ENCODE assay signal across 9 cellular contexts in the genomic region with DNA sequence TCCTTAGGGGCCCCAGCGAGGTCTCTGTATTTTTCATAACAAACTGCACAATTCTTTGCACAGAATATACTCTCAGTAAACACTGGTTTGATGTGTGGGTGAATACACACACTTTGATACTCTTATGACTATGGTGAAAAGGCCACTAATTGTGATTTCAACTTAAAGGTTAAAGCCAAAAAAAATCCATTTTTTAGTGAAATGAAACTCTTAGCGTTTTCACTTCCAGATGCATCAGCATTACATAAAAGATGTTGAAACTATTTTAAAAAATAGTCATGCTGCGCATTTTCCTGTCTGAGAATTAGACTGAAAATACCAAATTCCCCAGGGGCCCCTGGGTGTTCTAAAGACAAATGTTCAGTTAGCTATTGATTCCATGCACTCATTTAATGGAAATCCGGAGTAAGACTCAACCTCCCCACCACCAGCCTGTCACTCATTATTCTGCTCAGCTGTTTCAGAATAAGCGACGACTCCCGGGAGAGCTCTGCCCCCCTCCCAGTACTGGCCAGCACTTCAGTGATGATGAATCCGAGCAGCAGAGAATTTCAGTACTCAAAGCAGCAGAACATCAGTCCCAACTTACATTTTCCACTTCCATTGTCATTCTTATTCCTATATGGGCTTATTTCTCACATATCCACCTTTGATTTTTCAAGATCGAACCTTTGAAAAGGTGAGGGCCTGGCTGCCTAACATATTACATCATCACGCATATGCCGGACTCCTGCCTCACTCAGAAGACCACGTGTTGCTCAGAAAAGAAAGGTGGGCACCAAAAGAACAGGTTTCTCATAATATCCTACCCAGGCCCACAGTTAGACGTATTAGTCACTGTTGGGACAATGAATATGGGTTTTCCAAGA.
A peak's percentile ranks its signal among the peaks of the same experiment; 100 is the strongest.
DNase-seq lines count a peak whose midpoint lies in the region; ATAC-seq and TF ChIP-seq lines count a peak whose summit lies in the region.
"Had no signal": no experiment of that assay in that cellular context is flagged by ENCODE, and none has a peak within 500 bp of the region (broad histone marks: within the 10 kb centered on the region; RNA-seq: fewer than 3 reads in every experiment).

No MANE protein-coding gene starts in this region.

- H3K4me3 Mint-ChIP-seq in activated T-cell treated with anti-CD3 and anti-CD28 coated beads, Interleukin-2, amount 50 U/mL, for 24 hours, result peak overlapping the region; percentile 3
- H3K4me3 Mint-ChIP-seq in T-helper 2 cell treated with Interferon-gamma antibody and Interleukin-4, amounts not matched to agents 5 μg/mL and 100 μg/mL, for 36 hours, result no peak overlapping the region

- no peaks in the 10 kb centered on the region for H3K9me2 ChIP-seq in PC-3 (replicated peaks; ENCODE audit: low read length)

- intact Hi-C loops in PC-3 (cut with micrococcal nuclease), result no loop called here

- peaks cover 21% of the 10 kb centered on the region for H3K4me1 Mint-ChIP-seq in activated T-cell treated with anti-CD3 and anti-CD28 coated beads, Interleukin-2, amount 50 U/mL, for 24 hours (ENCODE audit: low read depth)
- H3K4me1 Mint-ChIP-seq in T-helper 2 cell treated with Interferon-gamma antibody and Interleukin-4, amounts not matched to agents 5 μg/mL and 100 μg/mL, for 36 hours (ENCODE audit: low read depth), result peaks cover 19% of the 10 kb centered on the region

- H3K4me3 ChIP-seq in PC-3 (ENCODE audit: low read length), result no peak overlapping the region
- no peak overlapping the region for H3K4me3 ChIP-seq in foreskin fibroblast (ENCODE audit: low read depth in 1 of 2, low read length in 2 of 2)

- H3K9me3 ChIP-seq in PC-3 (ENCODE audit: low read length), result no peaks in the 10 kb centered on the region

- no peaks in the 10 kb centered on the region for H3K36me3 ChIP-seq in PC-3 (ENCODE audit: low read depth, low read length)

- BruUV-seq in PC-3 (replicated peaks; lab: Mats Ljungman, UMichigan), result no TSS peak

- peak overlapping the region; percentile 85 for H3K27ac Mint-ChIP-seq in activated T-cell treated with anti-CD3 and anti-CD28 coated beads, Interleukin-2, amount 50 U/mL, for 24 hours
- H3K27ac Mint-ChIP-seq in T-helper 2 cell treated with Interferon-gamma antibody and Interleukin-4, amounts not matched to agents 5 μg/mL and 100 μg/mL, for 36 hours, result no peak overlapping the region

- peaks cover 17% of the 10 kb centered on the region for H3K36me3 Mint-ChIP-seq in activated T-cell treated with anti-CD3 and anti-CD28 coated beads, Interleukin-2, amount 50 U/mL, for 24 hours (ENCODE audit: low read depth)
- H3K36me3 Mint-ChIP-seq in T-helper 2 cell treated with Interferon-gamma antibody and Interleukin-4, amounts not matched to agents 5 μg/mL and 100 μg/mL, for 36 hours (ENCODE audit: low read depth), result peaks cover 17% of the 10 kb centered on the region

- H3F3A ChIP-seq in PC-3 (ENCODE audit: low read length, unreplicated experiment), result no peaks in the 10 kb centered on the region

- peak overlapping the region; percentile 1 for H3K27ac ChIP-seq in substantia nigra (ENCODE audit: low read depth, low read length, poor library complexity, severe bottlenecking)
- H3K27ac ChIP-seq in PC-3 (ENCODE audit: low read length), result no peak overlapping the region

- POLR2A ChIA-PET in PC-3 (lab: Charles Lee; ENCODE audit: unreplicated experiment), result no interaction called here

- DNase-seq in activated T-cell treated with anti-CD3 and anti-CD28 coated beads, Interleukin-2, amount 50 U/mL, for 24 hours, result peak; percentile 58
- no peak for DNase-seq in activated T-cell treated with anti-CD3 and anti-CD28 coated beads, Interleukin-2, amount 50 U/mL, for 1 hour
- peak; percentile 41 for DNase-seq in T-helper 2 cell treated with Interferon-gamma antibody and Interleukin-4, amounts not matched to agents 5 μg/mL and 100 μg/mL, for 36 hours (ENCODE audit: low spot score)
- DNase-seq in substantia nigra (lab: John Stamatoyannopoulos, UW), result peak in 7 of 49 donors; percentile 6 to 15 (median 7)
- no peak for DNase-seq in D341Med (ENCODE audit: low spot score)
- DNase-seq in PC-3, result no peak
- DNase-seq in foreskin fibroblast, result no peak
- DNase-seq: NCI-H1436 treated with DMSO at 0.1 percent for 48 hours had no signal

- H3K9ac ChIP-seq in PC-3 (ENCODE audit: low read length), result no peak overlapping the region

- no peaks in the 10 kb centered on the region for H3K27me3 Mint-ChIP-seq in activated T-cell treated with anti-CD3 and anti-CD28 coated beads, Interleukin-2, amount 50 U/mL, for 24 hours
- H3K27me3 Mint-ChIP-seq in T-helper 2 cell treated with Interferon-gamma antibody and Interleukin-4, amounts not matched to agents 5 μg/mL and 100 μg/mL, for 36 hours (ENCODE audit: low read depth), result no peaks in the 10 kb centered on the region

- TF ChIP-seq CTCF in PC-3 (conservative IDR thresholded peaks at IDR 0.05; ENCODE audit: low read depth, low read length) (no peak), foreskin fibroblast (IDR thresholded peaks at IDR 0.05; ENCODE audit: low read depth, low read length) (no peak)

- no peak overlapping the region for H3K4me2 ChIP-seq in PC-3 (ENCODE audit: low read length)

- CTCF ChIA-PET in PC-3 (lab: Charles Lee), result no interaction called here

- no peak overlapping the region for H2AFZ ChIP-seq in PC-3 (ENCODE audit: low read length)

- H3K79me2 ChIP-seq in PC-3 (ENCODE audit: low read length), result no peaks in the 10 kb centered on the region

- no peaks in the 10 kb centered on the region for H3K4me1 ChIP-seq in PC-3 (ENCODE audit: insufficient read depth, low read length)

- no peaks in the 10 kb centered on the region for H4K20me1 ChIP-seq in PC-3 (ENCODE audit: low read length)

- no peaks in the 10 kb centered on the region for H3K9me3 Mint-ChIP-seq in activated T-cell treated with anti-CD3 and anti-CD28 coated beads, Interleukin-2, amount 50 U/mL, for 24 hours
- no peaks in the 10 kb centered on the region for H3K9me3 Mint-ChIP-seq in T-helper 2 cell treated with Interferon-gamma antibody and Interleukin-4, amounts not matched to agents 5 μg/mL and 100 μg/mL, for 36 hours

- no peaks in the 10 kb centered on the region for H3K27me3 ChIP-seq in PC-3 (ENCODE audit: low read length)

- ATAC-seq in HG02852 (IDR thresholded peaks at IDR 0.05; ENCODE audit: unreplicated experiment) (peak; percentile 81), PC-3 (no peak)

Comparison
In these comparisons a context has a peak if more than half of its experiments do, and no peak if none do; other contexts are left out.
1. DNase-seq: peak in activated T-cell treated with anti-CD3 and anti-CD28 coated beads, Interleukin-2, amount 50 U/mL, for 24 hours (single experiment) and T-helper 2 cell treated with Interferon-gamma antibody and Interleukin-4, amounts not matched to agents 5 μg/mL and 100 μg/mL, for 36 hours (single experiment); none in activated T-cell treated with anti-CD3 and anti-CD28 coated beads, Interleukin-2, amount 50 U/mL, for 1 hour (single experiment), D341Med (single experiment), PC-3 (single experiment) and foreskin fibroblast (0 of 2).